8 cellular contexts compared by ENCODE assay signal in the genomic region with DNA sequence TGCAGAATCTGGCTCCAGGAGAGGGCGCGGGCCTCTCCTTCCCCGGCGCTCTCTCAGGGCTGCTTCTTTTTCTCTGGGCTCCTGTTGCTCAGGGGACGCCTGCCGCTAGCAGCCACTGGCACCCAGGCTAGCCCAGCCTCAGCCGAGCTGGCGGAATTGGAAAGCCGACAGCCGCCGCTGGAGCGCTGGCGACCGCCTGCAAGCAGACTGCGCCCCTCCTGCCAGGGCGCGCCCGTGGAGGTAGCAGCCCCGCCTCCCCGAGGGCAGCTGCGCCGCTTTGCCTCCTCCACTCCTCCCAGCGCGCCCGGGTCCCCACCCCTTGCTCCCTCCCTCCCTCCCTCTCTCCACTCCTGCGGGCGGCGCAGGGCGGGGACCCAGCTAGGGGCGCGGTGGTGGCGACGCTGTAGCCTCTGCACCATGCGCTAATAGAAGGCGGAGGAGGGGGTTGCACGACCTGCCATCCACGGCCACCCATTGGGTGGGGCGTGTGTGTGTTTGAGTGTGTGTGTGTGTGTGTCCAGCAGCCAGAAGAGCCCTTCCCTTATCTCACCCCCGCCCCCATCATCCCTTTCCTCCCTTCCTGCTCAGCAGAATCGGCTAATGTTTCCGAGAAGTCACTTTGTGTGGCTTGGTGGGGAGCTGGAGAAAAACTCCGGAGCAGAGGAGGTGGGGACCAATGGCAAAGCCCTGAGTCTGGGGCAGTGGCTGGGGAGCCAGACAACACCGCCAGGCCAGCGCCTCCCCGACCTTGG. TPM values are rescaled to one million over a fixed set of nuclear protein-coding genes. Genes with fewer than 3 reads are reported as not detected.
DNase-seq lines count a peak whose midpoint lies in the region; ATAC-seq, FAIRE-seq and TF ChIP-seq lines count a peak whose summit lies in the region.

Gene SCN9A (minus strand): TSS at position 209 of the 752 bp plus-strand sequence. CDS start 64,188 bp downstream, outside the sequence.

- dilution Hi-C loops in keratinocyte (cut with MboI; ENCODE audit: extremely low pct_ligation_motif_present, low sequenced_read_pairs) = no loop called here

- peak within 1 kb of the TSS; percentile 66 for H3K4me3 ChIP-seq in SJCRH30
- H3K4me3 ChIP-seq in keratinocyte (ENCODE audit: control insufficient read depth in 2 of 3, extremely low read depth in 1 of 3, insufficient read depth in 2 of 3, low read depth in 1 of 3, low read length in 3 of 3) = peak within 1 kb of the TSS; percentile 35 to 65 (median 59)
- peak within 1 kb of the TSS; percentile 67 to 81 (median 75) for H3K4me3 ChIP-seq in skeletal muscle tissue (ENCODE audit: low read length in 3 of 3)

- H3K36me3 ChIP-seq in SJCRH30 = no peaks in the 10 kb centered on the region
- H3K36me3 ChIP-seq in keratinocyte (ENCODE audit: control insufficient read depth in 2 of 2, extremely low read depth in 1 of 2, insufficient read depth in 2 of 2, low read length in 2 of 2) = no peaks in the 10 kb centered on the region
- H3K36me3 ChIP-seq in skeletal muscle tissue (ENCODE audit: control insufficient read depth in 3 of 3, insufficient read depth in 3 of 3, low read length in 3 of 3) = no peaks in the 10 kb centered on the region

- no peak for TF ChIP-seq CTCF in keratinocyte (optimal IDR thresholded peaks at IDR 0.05 in 1 of 3, IDR thresholded peaks at IDR 0.05 in 1 of 3, conservative IDR thresholded peaks at IDR 0.05 in 1 of 3; ENCODE audit: extremely low read depth in 1 of 3, insufficient read depth in 2 of 3, low read length in 3 of 3)

- DNase-seq in CMK (ENCODE audit: low read depth) (peak; percentile 85), KBM-7 (peak; percentile 91), SJCRH30 (peak; percentile 92 to 93), keratinocyte (ENCODE audit: low read depth, low spot score) (no peak), DMS114 treated with DMSO at 0.1 percent for 48 hours (lab: John Stamatoyannopoulos, UW; ENCODE audit: unreplicated experiment) (no peak)

- H3K4me2 ChIP-seq in keratinocyte (ENCODE audit: control insufficient read depth, extremely low read depth, insufficient read depth, low read depth, low read length) = peak within 1 kb of the TSS; percentile 86

- H4K20me1 ChIP-seq in keratinocyte (ENCODE audit: control insufficient read depth, extremely low read depth, insufficient read depth, low read length) = no peaks in the 10 kb centered on the region

- in situ Hi-C loops in KBM-7 (cut with MboI; ENCODE audit: low pct_unique_long_range_greater_than_20kb, low sequenced_read_pairs) = no loop called here

- no peak for FAIRE-seq in keratinocyte (lab: Jason Lieb, UNC)

- H3K4me1 ChIP-seq in SJCRH30 = peaks cover 15% of the 10 kb centered on the region
- H3K4me1 ChIP-seq in keratinocyte (ENCODE audit: control insufficient read depth, extremely low read depth, insufficient read depth, low read length) = peaks cover 6% of the 10 kb centered on the region
- H3K4me1 ChIP-seq in skeletal muscle tissue (ENCODE audit: control insufficient read depth in 3 of 3, insufficient read depth in 3 of 3, low read length in 3 of 3) = peaks cover 7 to 9% (median 8%) of the 10 kb centered on the region in 3 donors

- peak; percentile 72 for ATAC-seq in GM21390 (IDR thresholded peaks at IDR 0.05; ENCODE audit: unreplicated experiment)

- H3K27ac ChIP-seq in SJCRH30 = peak within 1 kb of the TSS; percentile 50
- peak within 1 kb of the TSS; percentile 29 for H3K27ac ChIP-seq in cingulate gyrus (ENCODE audit: low read depth, low read length)
- no peak within 1 kb of the TSS for H3K27ac ChIP-seq in keratinocyte (ENCODE audit: control insufficient read depth, insufficient read depth, low read length)
- H3K27ac ChIP-seq in skeletal muscle tissue (ENCODE audit: low read depth, low read length) = no peak within 1 kb of the TSS

- H3K9ac ChIP-seq in keratinocyte (ENCODE audit: control insufficient read depth, extremely low read depth, insufficient read depth, low read length) = no peak within 1 kb of the TSS
- peak within 1 kb of the TSS; percentile 48 to 65 (median 62) for H3K9ac ChIP-seq in skeletal muscle tissue (ENCODE audit: low read depth in 1 of 3, low read length in 3 of 3)

- no peaks in the 10 kb centered on the region for H3K79me2 ChIP-seq in keratinocyte (ENCODE audit: control insufficient read depth, insufficient read depth, low read length)

- peak within 1 kb of the TSS; percentile 80 for H2AFZ ChIP-seq in keratinocyte (ENCODE audit: control insufficient read depth, low read length)

- no peaks in the 10 kb centered on the region for H3K27me3 ChIP-seq in SJCRH30
- peaks cover 26% of the 10 kb centered on the region for H3K27me3 ChIP-seq in keratinocyte (ENCODE audit: control insufficient read depth, extremely low read depth, insufficient read depth, low read length)
- H3K27me3 ChIP-seq in skeletal muscle tissue (ENCODE audit: control insufficient read depth in 3 of 3, insufficient read depth in 3 of 3, low read length in 3 of 3) = no peaks in the 10 kb centered on the region

- H3K9me3 ChIP-seq in SJCRH30 (replicated peaks) (no peaks in the 10 kb centered on the region), keratinocyte (ENCODE audit: control insufficient read depth, low read depth, low read length) (no peaks in the 10 kb centered on the region), skeletal muscle tissue (ENCODE audit: control insufficient read depth in 3 of 3, low read length in 3 of 3) (no peaks in the 10 kb centered on the region)

- no peaks in the 10 kb centered on the region for H3K9me1 ChIP-seq in keratinocyte (ENCODE audit: control insufficient read depth, extremely low read depth, insufficient read depth, low read length)

RNA-seq across cellular contexts. Expression of gene SCN9A, which starts in this region (rescaled TPM):
- total RNA-seq in SJCRH30 (2014; rRNA removed; shearing (Covaris generic)) = 4.3 and 4.7 TPM in 2 replicates
- polyA plus RNA-seq in keratinocyte = 0.09 to 0.10 TPM (median 0.09 TPM) in 3 replicates
- polyA plus RNA-seq in keratinocyte (2011; ENCODE audit: low read depth) = not detected
- 0.02 and 0.03 TPM in 2 replicates for polyA plus RNA-seq in keratinocyte (2011; cell fraction: cytosol; rRNA removed)
- polyA plus RNA-seq in keratinocyte (2011; cell fraction: nucleus; rRNA removed) = 0.05 and 0.06 TPM in 2 replicates
- 0.06 and 0.19 TPM in 2 replicates for polyA plus RNA-seq in keratinocyte (2012; ENCODE audit: low replicate concordance)
- 0.10 to 0.22 TPM in 2 of 3 replicates, not detected in the other for polyA minus RNA-seq in keratinocyte
- polyA minus RNA-seq in keratinocyte (2011; cell fraction: cytosol; rRNA and poly(A)+ RNA removed) = not detected
- 0.16 and 0.21 TPM in 2 replicates for polyA minus RNA-seq in keratinocyte (2011; cell fraction: nucleus; rRNA and poly(A)+ RNA removed)
- total RNA-seq in skeletal muscle tissue = 14.1 TPM

Comparison
In these comparisons a context has a peak if more than half of its experiments do, and no peak if none do; other contexts are left out.
1. DNase-seq: peak in CMK (single experiment), KBM-7 (single experiment) and SJCRH30 (2 of 2); none in keratinocyte (single experiment) and DMS114 treated with DMSO at 0.1 percent for 48 hours (single experiment).
2. H3K27ac ChIP-seq: peak in SJCRH30 (single experiment) and cingulate gyrus (single experiment); none in keratinocyte (single experiment) and skeletal muscle tissue (single experiment).
3. Peak in every context shown above with its lines, with median percentiles within 50 percentile points of each other: H3K4me3 ChIP-seq.